In genomic region chr3:109328202-109328601, GRCh38 we compare ENCODE assay signal across 30 cellular contexts. TPM values are rescaled to one million over a fixed set of nuclear protein-coding genes. Genes with fewer than 3 reads are reported as not detected.
"Had no signal": no experiment of that assay in that cellular context is flagged by ENCODE, and none has a peak within 500 bp of the region (broad histone marks: within the 10 kb centered on the region; RNA-seq: fewer than 3 reads in every experiment).

No MANE protein-coding gene starts in this region.

- H3K27ac Mint-ChIP-seq: mesothelial cell of epicardium had no signal

- H3K9me3 ChIP-seq: gastrocnemius medialis, heart right ventricle, left lung, lower lobe of right lung, mucosa of descending colon had no signal

- H3K9me3 Mint-ChIP-seq: mesothelial cell of epicardium had no signal

- H3K4me3 ChIP-seq: coronary artery, dorsolateral prefrontal cortex, esophagus squamous epithelium, gastrocnemius medialis, heart right ventricle, left lung, lower lobe of right lung, mucosa of descending colon had no signal

- H3K27ac ChIP-seq: coronary artery, dorsolateral prefrontal cortex, epithelial cell of prostate, esophagus squamous epithelium, gastrocnemius medialis, heart right ventricle, left lung, lower lobe of right lung had no signal

- H3K4me1 Mint-ChIP-seq: mesothelial cell of epicardium had no signal

- H3K4me3 Mint-ChIP-seq: mesothelial cell of epicardium had no signal

- H3K36me3 ChIP-seq: esophagus squamous epithelium, gastrocnemius medialis, heart right ventricle, left lung, lower lobe of right lung had no signal

- H3K4me1 ChIP-seq: esophagus squamous epithelium, gastrocnemius medialis, heart right ventricle, left lung, lower lobe of right lung had no signal

- H3K27me3 ChIP-seq: esophagus squamous epithelium, gastrocnemius medialis, heart right ventricle had no signal

- ATAC-seq: esophagus mucosa, gastrocnemius medialis, heart right ventricle, left cardiac atrium, left lung, left ventricle myocardium superior, lower lobe of right lung, mucosa of descending colon had no signal

- DNase-seq: dermis blood vessel endothelial cell; dorsolateral prefrontal cortex; effector CD4-positive, alpha-beta T cell; effector memory CD4-positive, alpha-beta T cell; erythroblast; esophagus squamous epithelium; foreskin fibroblast; foreskin melanocyte; gastrocnemius medialis; glutamatergic neuron; head of caudate nucleus; heart right ventricle; hippocampal formation; left cardiac atrium; left lung; left ventricle myocardium superior; lower lobe of right lung; mesenchymal stem cell; mucosa of descending colon had no signal

RNA-seq across cellular contexts. Expression of gene DPPA4, which starts 9.1 kb away (rescaled TPM):
- total RNA-seq: dermis blood vessel endothelial cell, esophagus mucosa, esophagus squamous epithelium, gastrocnemius medialis, glomerular endothelial cell, heart right ventricle, kidney epithelial cell, left cardiac atrium, left ventricle myocardium superior, lower leg skin, lower lobe of right lung, lung microvascular endothelial cell, mesenteric fat pad, mucosa of descending colon had no signal
- polyA plus RNA-seq: keratinocyte had no signal

RNA-seq across cellular contexts. Expression of gene DPPA2, which starts 11.9 kb away (rescaled TPM):
- total RNA-seq: dermis blood vessel endothelial cell, dorsolateral prefrontal cortex, esophagus mucosa, esophagus squamous epithelium, gastrocnemius medialis, glomerular endothelial cell, heart right ventricle, kidney epithelial cell, left cardiac atrium, left lung, left ventricle myocardium superior, lower leg skin, lower lobe of right lung, lung microvascular endothelial cell, mesenteric fat pad, mucosa of descending colon, myocyte had no signal
- polyA plus RNA-seq: heart right ventricle, keratinocyte had no signal
